In genomic region chr11:47768090-47768620, GRCh38 we compare ENCODE assay signal across 8 cellular contexts. TPM values are rescaled to one million over a fixed set of nuclear protein-coding genes. Genes with fewer than 3 reads are reported as not detected.
DNase-seq lines count a peak whose midpoint lies in the region; ATAC-seq and TF ChIP-seq lines count a peak whose summit lies in the region.

No MANE protein-coding gene starts in this region.

- H4K20me1 ChIP-seq in hepatocyte (ENCODE audit: insufficient read depth, poor library complexity, severe bottlenecking): peaks cover 26% of the 10 kb centered on the region

- no peaks in the 10 kb centered on the region for H3K9me3 ChIP-seq in KOPT-K1 (ENCODE audit: insufficient read depth, low read length, poor library complexity, severe bottlenecking)
- H3K9me3 ChIP-seq in hepatocyte (ENCODE audit: low read depth): no peaks in the 10 kb centered on the region
- H3K9me3 ChIP-seq in prostate gland: no peaks in the 10 kb centered on the region

- intact Hi-C loops in prostate gland (cut with DNase I): no loop called here

- H3K36me3 ChIP-seq in KOPT-K1 (ENCODE audit: insufficient read depth, low read length): peaks cover 23% of the 10 kb centered on the region
- no peaks in the 10 kb centered on the region for H3K36me3 ChIP-seq in hepatocyte (replicated peaks; ENCODE audit: insufficient read depth, low read depth)
- no peaks in the 10 kb centered on the region for H3K36me3 ChIP-seq in prostate gland

- peaks cover 34% of the 10 kb centered on the region for H3K79me2 ChIP-seq in hepatocyte

- TF ChIP-seq CTCF in hepatocyte (IDR thresholded peaks at IDR 0.05; ENCODE audit: poor library complexity) (no peak), prostate gland (IDR thresholded peaks at IDR 0.05) (no peak)

- H3K4me2 ChIP-seq in hepatocyte: peak overlapping the region; percentile 87

- no peak for ATAC-seq in HG03432 (IDR thresholded peaks at IDR 0.05; ENCODE audit: unreplicated experiment)

- DNase-seq in D341Med (ENCODE audit: low spot score) (peak; percentile 52), RPMI7951 (ENCODE audit: low read depth) (peak; percentile 80), astrocyte of the hippocampus (ENCODE audit: low read depth, low spot score) (peak; percentile 80), hepatocyte (ENCODE audit: low spot score) (peak; percentile 61), prostate gland (ENCODE audit: low spot score) (peak; percentile 51), NAMALWA (ENCODE audit: low spot score) (no peak)

- peak overlapping the region; percentile 61 for H2AFZ ChIP-seq in hepatocyte

- no peaks in the 10 kb centered on the region for H3K9me2 ChIP-seq in hepatocyte (replicated peaks; ENCODE audit: insufficient read depth)

- H3K4me3 ChIP-seq in hepatocyte: peak overlapping the region; percentile 43
- H3K4me3 ChIP-seq in prostate gland: peak overlapping the region; percentile 32 to 82

- peak overlapping the region; percentile 91 for H3K27ac ChIP-seq in KOPT-K1 (ENCODE audit: low read depth, low read length, poor library complexity, severe bottlenecking)
- H3K27ac ChIP-seq in hepatocyte: peak overlapping the region; percentile 99
- H3K27ac ChIP-seq in prostate gland: peak overlapping the region; percentile 97 to 99

- TF ChIP-seq POLR2A in prostate gland (IDR thresholded peaks at IDR 0.05): peak; percentile 76

- peaks cover 9% of the 10 kb centered on the region for H3K4me1 ChIP-seq in hepatocyte (ENCODE audit: insufficient read depth)
- H3K4me1 ChIP-seq in prostate gland (replicated peaks): no peaks in the 10 kb centered on the region

- no peaks in the 10 kb centered on the region for H3K27me3 ChIP-seq in hepatocyte
- no peaks in the 10 kb centered on the region for H3K27me3 ChIP-seq in prostate gland (replicated peaks; ENCODE audit: insufficient read depth)

- 15% methylated on average over 12 of the region's 12 CpGs for WGBS in hepatocyte (ENCODE audit: low lambda C conversion rate, missing lambda C conversion rate)
- WGBS in prostate gland: 3% methylated on average over 12 of the region's 12 CpGs

RNA-seq across cellular contexts. Expression of gene FNBP4, which starts 1.0 kb away (rescaled TPM):
- 24.0 and 27.0 TPM in 2 replicates for total RNA-seq in RPMI7951 (2014; rRNA removed; shearing (Covaris generic))
- total RNA-seq in hepatocyte: 43.9 and 56.7 TPM in 2 replicates
- polyA plus RNA-seq in hepatocyte: 41.6 and 48.7 TPM in 2 replicates
- total RNA-seq in prostate gland: 100 to 1,000 TPM in 1 of 2 donors, 10 to 100 TPM in 1; 73.5 to 148 TPM

RNA-seq across cellular contexts. Expression of gene AGBL2, which starts 53.0 kb away (rescaled TPM):
- 0.29 and 0.48 TPM in 2 replicates for total RNA-seq in RPMI7951 (2014; rRNA removed; shearing (Covaris generic))
- total RNA-seq in hepatocyte: 2.0 and 2.3 TPM in 2 replicates
- 2.0 and 5.8 TPM in 2 replicates for polyA plus RNA-seq in hepatocyte
- 1 to 10 TPM; 3.6 to 4.4 TPM for total RNA-seq in prostate gland
